17 cellular contexts compared by ENCODE assay signal in genomic region chr15:40244961-40245523, GRCh38. TPM values are rescaled to one million over a fixed set of nuclear protein-coding genes. Genes with fewer than 3 reads are reported as not detected.
DNase-seq lines count a peak whose midpoint lies in the region; ATAC-seq and TF ChIP-seq lines count a peak whose summit lies in the region.
"Had no signal": no experiment of that assay in that cellular context is flagged by ENCODE, and none has a peak within 500 bp of the region (broad histone marks: within the 10 kb centered on the region; RNA-seq: fewer than 3 reads in every experiment).

No MANE protein-coding gene starts in this region.

- H3K36me3 ChIP-seq in thyroid gland: no peaks in the 10 kb centered on the region
- H3K36me3 ChIP-seq: spleen had no signal

- TF ChIP-seq CTCF in VCaP (conservative IDR thresholded peaks at IDR 0.05) (no peak), thyroid gland (IDR thresholded peaks at IDR 0.05) (no peak)

- no peaks in the 10 kb centered on the region for H3K36me3 Mint-ChIP-seq in activated CD4-positive, alpha-beta memory T cell treated with anti-CD3 and anti-CD28 coated beads, Interleukin-2, amount 10 ng/mL, durations not matched to agents 7 days and 5 days (ENCODE audit: low read depth)

- H3K27ac Mint-ChIP-seq in activated CD4-positive, alpha-beta memory T cell treated with anti-CD3 and anti-CD28 coated beads, Interleukin-2, amount 10 ng/mL, durations not matched to agents 7 days and 5 days: no peak overlapping the region
- H3K27ac Mint-ChIP-seq: activated B cell treated with CpG ODN at 0.5 μM for 24 hours had no signal

- H3K27ac ChIP-seq in VCaP: peak overlapping the region; percentile 84
- H3K27ac ChIP-seq in thyroid gland: peak overlapping the region in 2 of 3 donors; percentile 18 to 39
- H3K27ac ChIP-seq: KMS-11, spleen had no signal

- CTCF ChIA-PET in activated CD4-positive, alpha-beta memory T cell treated with anti-CD3 and anti-CD28 coated beads, Interleukin-2, amount 10 ng/mL, durations not matched to agents 7 days and 5 days (lab: Charles Lee): interaction anchor here (0.7 to 1.2 kb wide), 2 partner anchors 28 to 357 kb away, joined by 3 to 4 read pairs; no protein-coding TSS in a partner anchor

- H3K27me3 ChIP-seq in thyroid gland: no peaks in the 10 kb centered on the region

- peaks cover 6% of the 10 kb centered on the region for H3K27me3 Mint-ChIP-seq in activated CD4-positive, alpha-beta memory T cell treated with anti-CD3 and anti-CD28 coated beads, Interleukin-2, amount 10 ng/mL, durations not matched to agents 7 days and 5 days

- H3K4me1 ChIP-seq in thyroid gland: peaks cover 9 to 16% of the 10 kb centered on the region in 2 donors
- H3K4me1 ChIP-seq: spleen had no signal

- no peaks in the 10 kb centered on the region for H3K9me3 ChIP-seq in thyroid gland
- H3K9me3 ChIP-seq: spleen had no signal

- no peak overlapping the region for H3K4me3 ChIP-seq in thyroid gland (replicated peaks in 1 of 3)
- H3K4me3 ChIP-seq: spleen had no signal

- no peak for TF ChIP-seq POLR2A in thyroid gland (IDR thresholded peaks at IDR 0.05)

- ATAC-seq in left colon (peak; percentile 51), GM19324 (IDR thresholded peaks at IDR 0.05; ENCODE audit: low FRiP score, unreplicated experiment) (no peak)
- ATAC-seq: left cardiac atrium had no signal

- peak; percentile 2 for DNase-seq in SKM-1 treated with dmso at 0.1 percent for 144 hours (lab: John Stamatoyannopoulos, UW; ENCODE audit: unreplicated experiment)
- DNase-seq in SKM-1 (lab: John Stamatoyannopoulos, UW; ENCODE audit: unreplicated experiment): no peak
- no peak for DNase-seq in left colon
- peak; percentile 55 to 56 for DNase-seq in thyroid gland
- DNase-seq in activated CD4-positive, alpha-beta memory T cell treated with anti-CD3 and anti-CD28 coated beads, Interleukin-2, amount 10 ng/mL, durations not matched to agents 7 days and 5 days: no peak
- DNase-seq in HPDE6-E6E7 (ENCODE audit: extremely low spot score): no peak
- DNase-seq: activated B cell treated with CpG ODN at 0.5 μM for 24 hours, activated T-cell treated with anti-CD3 and anti-CD28 coated beads for 4 hours, COR-L47, left cardiac atrium, NCI-H187 treated with DMSO at 0.1 percent for 48 hours had no signal

- intact Hi-C loops in left colon (cut with DNase I, micrococcal nuclease): no loop called here
- intact Hi-C loops in thyroid gland (cut with DNase I): no loop called here

- no peak overlapping the region for H3K4me3 Mint-ChIP-seq in activated CD4-positive, alpha-beta memory T cell treated with anti-CD3 and anti-CD28 coated beads, Interleukin-2, amount 10 ng/mL, durations not matched to agents 7 days and 5 days
- H3K4me3 Mint-ChIP-seq: activated B cell treated with CpG ODN at 0.5 μM for 24 hours, neural crest cell had no signal

- H3K4me1 Mint-ChIP-seq in activated CD4-positive, alpha-beta memory T cell treated with anti-CD3 and anti-CD28 coated beads, Interleukin-2, amount 10 ng/mL, durations not matched to agents 7 days and 5 days: peaks cover 4% of the 10 kb centered on the region
- H3K4me1 Mint-ChIP-seq: activated B cell treated with CpG ODN at 0.5 μM for 24 hours, neural crest cell had no signal

- POLR2A ChIA-PET in activated CD4-positive, alpha-beta memory T cell treated with anti-CD3 and anti-CD28 coated beads, Interleukin-2, amount 10 ng/mL, durations not matched to agents 7 days and 5 days (lab: Charles Lee): no interaction called here

- no peaks in the 10 kb centered on the region for H3K9me3 Mint-ChIP-seq in activated CD4-positive, alpha-beta memory T cell treated with anti-CD3 and anti-CD28 coated beads, Interleukin-2, amount 10 ng/mL, durations not matched to agents 7 days and 5 days
- H3K9me3 Mint-ChIP-seq: activated B cell treated with CpG ODN at 0.5 μM for 24 hours, neural crest cell had no signal

- WGBS in thyroid gland, 2 donors: 46 to 56% methylated on average over 5 of the region's 5 CpGs

RNA-seq across cellular contexts. Expression of gene PAK6, which starts 6.2 kb away (rescaled TPM):
- 1 to 10 TPM; 2.5 to 3.2 TPM for total RNA-seq in left colon
- total RNA-seq in thyroid gland: 10 to 100 TPM; 33.9 to 63.4 (median 43.9) TPM
- under 1 TPM; 0.20 to 0.65 TPM for total RNA-seq in activated CD4-positive, alpha-beta memory T cell treated with anti-CD3 and anti-CD28 coated beads, Interleukin-2, amount 10 ng/mL, durations not matched to agents 7 days and 5 days
- total RNA-seq: dermis microvascular lymphatic vessel endothelial cell had no signal

RNA-seq across cellular contexts. Expression of gene ANKRD63, which starts 37.8 kb away (rescaled TPM):
- not detected for total RNA-seq in left colon
- 1 to 10 TPM in 1 of 4 donors, not detected in 3; 2.1 TPM for total RNA-seq in thyroid gland
- not detected for total RNA-seq in activated CD4-positive, alpha-beta memory T cell treated with anti-CD3 and anti-CD28 coated beads, Interleukin-2, amount 10 ng/mL, durations not matched to agents 7 days and 5 days
- total RNA-seq: activated B cell treated with CpG ODN at 0.5 μM for 24 hours, dermis microvascular lymphatic vessel endothelial cell, neural crest cell, spleen had no signal

Comparison
In these comparisons a context has a peak if more than half of its experiments do, and no peak if none do; other contexts are left out.
1. DNase-seq: peak in SKM-1 treated with dmso at 0.1 percent for 144 hours (single experiment) and thyroid gland (2 of 2); none in SKM-1 (single experiment), left colon (0 of 2), activated CD4-positive, alpha-beta memory T cell treated with anti-CD3 and anti-CD28 coated beads, Interleukin-2, amount 10 ng/mL, durations not matched to agents 7 days and 5 days (single experiment) and HPDE6-E6E7 (single experiment).
2. RNA of gene PAK6, which starts 6.2 kb away (total RNA-seq): 33.9 to 63.4 TPM in thyroid gland; 2.5 to 3.2 TPM in left colon and 0.20 to 0.65 TPM in activated CD4-positive, alpha-beta memory T cell treated with anti-CD3 and anti-CD28 coated beads, Interleukin-2, amount 10 ng/mL, durations not matched to agents 7 days and 5 days; every median in the first group is over 4 times any median in the second.